Comparison of ENCODE assay signal across 9 cellular contexts in the genomic region with DNA sequence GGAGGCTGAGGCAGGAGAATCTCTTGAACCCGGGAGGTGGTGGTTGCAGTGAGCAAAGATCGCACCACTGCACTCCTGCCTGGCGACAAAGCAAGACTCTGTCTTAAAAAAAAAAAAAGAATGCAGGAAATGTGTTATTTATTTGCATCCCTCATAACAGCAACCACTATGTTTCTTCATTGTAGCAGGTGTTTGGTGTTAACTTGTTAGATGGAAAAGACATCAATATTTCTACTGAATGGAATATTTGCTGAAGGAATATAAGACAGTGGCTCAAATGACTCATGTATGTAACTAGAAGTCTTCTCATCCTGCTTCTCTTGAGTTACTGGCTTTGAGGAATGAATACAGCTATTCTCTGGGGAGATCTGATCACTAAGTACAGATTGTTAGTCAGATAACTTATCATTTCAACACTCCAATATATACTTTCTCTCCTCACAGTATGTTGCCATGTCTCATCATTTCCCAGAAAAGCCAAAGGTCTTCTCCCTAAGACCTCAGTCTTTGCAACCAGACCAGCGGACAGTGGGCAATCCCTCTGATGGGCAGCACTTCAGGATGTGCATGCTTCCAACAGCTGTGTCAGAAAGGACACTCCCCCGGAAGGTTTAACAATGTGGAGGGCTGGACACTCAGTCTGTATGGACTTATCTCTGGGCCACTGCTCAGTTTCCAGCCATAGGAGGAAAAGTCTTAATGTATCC.
A peak's percentile ranks its signal among the peaks of the same experiment; 100 is the strongest.
DNase-seq lines count a peak whose midpoint lies in the region; TF ChIP-seq lines count a peak whose summit lies in the region.
"Had no signal": no experiment of that assay in that cellular context is flagged by ENCODE, and none has a peak within 500 bp of the region (broad histone marks: within the 10 kb centered on the region; RNA-seq: fewer than 3 reads in every experiment).

No MANE protein-coding gene starts in this region.

- H3K36me3 ChIP-seq in Peyer's patch = no peaks in the 10 kb centered on the region
- H3K36me3 ChIP-seq in thymus (ENCODE audit: control insufficient read depth, insufficient read depth) = no peaks in the 10 kb centered on the region

- H3K9me3 ChIP-seq in Peyer's patch (no peaks in the 10 kb centered on the region), thymus (ENCODE audit: control insufficient read depth) (no peaks in the 10 kb centered on the region)

- DNase-seq in activated T-cell treated with anti-CD3 and anti-CD28 coated beads, Interleukin-2, amount 50 U/mL, for 1 hour = peak; percentile 36
- no peak for DNase-seq in activated T-cell treated with anti-CD3 and anti-CD28 coated beads for 4 hours
- DNase-seq in Peyer's patch = peak in 2 of 3 donors; percentile 39 to 60
- peak; percentile 97 for DNase-seq in fibroblast of mammary gland (ENCODE audit: low read depth)
- DNase-seq in AML-193 (lab: John Stamatoyannopoulos, UW) = no peak
- DNase-seq in SIG-M5 treated with dmso at 0.1 percent for 504 hours (lab: John Stamatoyannopoulos, UW; ENCODE audit: unreplicated experiment) = no peak
- DNase-seq in NCI-H2196 treated with DMSO at 0.1 percent for 48 hours (lab: John Stamatoyannopoulos, UW; ENCODE audit: unreplicated experiment) = no peak

- peaks cover 0 to 26% (median 15%) of the 10 kb centered on the region in 4 donors for H3K4me1 ChIP-seq in Peyer's patch
- peaks cover 24% of the 10 kb centered on the region for H3K4me1 ChIP-seq in thymus (ENCODE audit: control insufficient read depth, insufficient read depth, low read length)

- 60% methylated on average over 5 of the region's 5 CpGs for WGBS in thymus

- H3K27ac ChIP-seq in Peyer's patch (peak overlapping the region; percentile 65 to 87 (median 76)), thymus (ENCODE audit: low read depth) (peak overlapping the region; percentile 69)

- TF ChIP-seq POLR2A in Peyer's patch (IDR thresholded peaks at IDR 0.05) = no peak

- TF ChIP-seq CTCF in Peyer's patch (IDR thresholded peaks at IDR 0.05) (no peak), fibroblast of mammary gland (conservative IDR thresholded peaks at IDR 0.05; ENCODE audit: control insufficient read depth, insufficient read depth, low read depth, low read length) (no peak)

- peak overlapping the region in 3 of 4 donors; percentile 12 to 25 (median 14) for H3K4me3 ChIP-seq in Peyer's patch
- H3K4me3 ChIP-seq in fibroblast of mammary gland (ENCODE audit: control insufficient read depth, low read depth, low read length) = no peak overlapping the region
- no peak overlapping the region for H3K4me3 ChIP-seq in thymus (ENCODE audit: low read length)
- H3K4me3 ChIP-seq: SK-N-MC had no signal

- no peaks in the 10 kb centered on the region for H3K27me3 ChIP-seq in Peyer's patch
- no peaks in the 10 kb centered on the region for H3K27me3 ChIP-seq in thymus (ENCODE audit: control insufficient read depth, insufficient read depth)

Comparison
In these comparisons a context has a peak if more than half of its experiments do, and no peak if none do; other contexts are left out.
1. DNase-seq: peak in activated T-cell treated with anti-CD3 and anti-CD28 coated beads, Interleukin-2, amount 50 U/mL, for 1 hour (single experiment), Peyer's patch (2 of 3) and fibroblast of mammary gland (single experiment); none in activated T-cell treated with anti-CD3 and anti-CD28 coated beads for 4 hours (single experiment), AML-193 (0 of 2), SIG-M5 treated with dmso at 0.1 percent for 504 hours (single experiment) and NCI-H2196 treated with DMSO at 0.1 percent for 48 hours (single experiment).
2. H3K4me3 ChIP-seq: peak in Peyer's patch (3 of 4); none in fibroblast of mammary gland (single experiment) and thymus (single experiment).